In the genomic region with DNA sequence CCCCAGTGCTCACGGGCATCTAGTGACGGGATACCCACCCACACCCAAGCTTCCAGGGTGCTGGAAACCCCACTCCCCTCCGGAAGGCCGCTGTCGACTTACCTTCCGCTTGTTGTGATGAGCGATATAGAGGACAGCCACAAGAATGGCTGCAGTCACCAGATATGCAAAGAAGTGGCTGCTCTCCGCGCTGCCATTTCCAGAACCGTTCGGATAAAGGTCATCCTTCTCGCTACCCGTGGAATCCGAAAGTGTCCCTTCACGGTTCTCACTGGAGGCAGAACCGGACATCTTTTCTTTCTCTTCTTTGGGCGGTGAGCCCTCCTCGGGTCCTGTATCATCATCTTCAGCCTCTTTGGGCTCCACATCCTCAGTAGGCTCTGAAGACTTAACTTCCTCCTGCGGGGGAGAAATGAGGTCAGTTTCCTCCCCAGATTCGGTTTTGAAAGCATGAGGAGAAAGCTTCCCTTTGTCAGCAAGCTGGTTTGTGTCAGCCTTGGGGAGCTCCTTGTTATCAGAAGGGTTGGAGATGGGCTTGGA, we compare ENCODE assay signal across 8 cellular contexts. TPM values are rescaled to one million over a fixed set of nuclear protein-coding genes. Genes with fewer than 3 reads are reported as not detected.
DNase-seq lines count a peak whose midpoint lies in the region; ATAC-seq and TF ChIP-seq lines count a peak whose summit lies in the region.

No MANE protein-coding gene starts in this region.

- no peaks in the 10 kb centered on the region for H3K27me3 ChIP-seq in RWPE2 (ENCODE audit: insufficient read depth, poor library complexity, severe bottlenecking)

- peak overlapping the region; percentile 52 for H3K4me3 ChIP-seq in RWPE2 (ENCODE audit: severe bottlenecking)

- no peaks in the 10 kb centered on the region for H3K9me3 Mint-ChIP-seq in activated naive CD8-positive, alpha-beta T cell treated with anti-CD3 and anti-CD28 coated beads, Interleukin-2, amount 50 U/mL, for 24 hours

- DNase-seq in DMS53 (lab: John Stamatoyannopoulos, UW), result peak; percentile 52
- no peak for DNase-seq in DMS53 treated with DMSO at 0.1 percent for 48 hours (lab: John Stamatoyannopoulos, UW; ENCODE audit: unreplicated experiment)
- DNase-seq in RWPE2 (ENCODE audit: low spot score), result no peak
- DNase-seq in activated naive CD8-positive, alpha-beta T cell treated with anti-CD3 and anti-CD28 coated beads, Interleukin-2, amount 50 U/mL, for 24 hours, result peak; percentile 48
- DNase-seq in iris pigment epithelial cell (ENCODE audit: low read depth), result peak; percentile 61
- DNase-seq in stimulated activated CD8-positive, alpha-beta memory T cell treated with anti-CD3 and anti-CD28 coated beads, Interleukin-7, amount 100 ng/mL, for 24 hours (ENCODE audit: low read depth), result peak; percentile 21
- DNase-seq in SK-N-DZ (ENCODE audit: low spot score), result no peak

- peak overlapping the region; percentile 50 for H3K27ac ChIP-seq in RWPE2 (ENCODE audit: poor library complexity, severe bottlenecking)

- no peak for TF ChIP-seq CTCF in RWPE2 (IDR thresholded peaks at IDR 0.05; ENCODE audit: poor library complexity, severe bottlenecking)

- H3K9me3 ChIP-seq in RWPE2 (ENCODE audit: severe bottlenecking), result no peaks in the 10 kb centered on the region

- H3K27me3 Mint-ChIP-seq in activated naive CD8-positive, alpha-beta T cell treated with anti-CD3 and anti-CD28 coated beads, Interleukin-2, amount 50 U/mL, for 24 hours, result no peaks in the 10 kb centered on the region

- H3K27ac Mint-ChIP-seq in activated naive CD8-positive, alpha-beta T cell treated with anti-CD3 and anti-CD28 coated beads, Interleukin-2, amount 50 U/mL, for 24 hours, result peak overlapping the region; percentile 98

- H3K36me3 ChIP-seq in RWPE2 (ENCODE audit: low read depth), result peaks cover 54% of the 10 kb centered on the region

- ATAC-seq in HG02981 (IDR thresholded peaks at IDR 0.05; ENCODE audit: unreplicated experiment) (peak; percentile 33), RWPE2 (ENCODE audit: low read depth) (0 out of 3 replicates have a peak, but pooled peaks have one; percentile 2)
- ATAC-seq in activated naive CD8-positive, alpha-beta T cell treated with anti-CD3 and anti-CD28 coated beads, Interleukin-2, amount 50 U/mL, for 24 hours, result peak; percentile 30

- peaks cover 10% of the 10 kb centered on the region for H3K4me1 ChIP-seq in RWPE2 (ENCODE audit: insufficient read depth, poor library complexity, severe bottlenecking)

- H3K4me1 Mint-ChIP-seq in activated naive CD8-positive, alpha-beta T cell treated with anti-CD3 and anti-CD28 coated beads, Interleukin-2, amount 50 U/mL, for 24 hours, result peaks cover 54% of the 10 kb centered on the region

- peaks cover 60% of the 10 kb centered on the region for H3K36me3 Mint-ChIP-seq in activated naive CD8-positive, alpha-beta T cell treated with anti-CD3 and anti-CD28 coated beads, Interleukin-2, amount 50 U/mL, for 24 hours (ENCODE audit: low read depth)

- peak overlapping the region; percentile 92 for H3K4me3 Mint-ChIP-seq in activated naive CD8-positive, alpha-beta T cell treated with anti-CD3 and anti-CD28 coated beads, Interleukin-2, amount 50 U/mL, for 24 hours

RNA-seq across cellular contexts. Expression of gene TGOLN2, which starts 1.3 kb away (rescaled TPM):
- polyA plus RNA-seq in SK-N-DZ (2014; cell fraction: cytosol; rRNA removed), result 24.1 and 32.8 TPM in 2 replicates
- 16.1 and 26.4 TPM in 2 replicates for polyA plus RNA-seq in SK-N-DZ (2014; cell fraction: nucleus; rRNA removed)

RNA-seq across cellular contexts. Expression of gene RETSAT, which starts 27.9 kb away (rescaled TPM):
- 15.4 and 17.2 TPM in 2 replicates for polyA plus RNA-seq in SK-N-DZ (2014; cell fraction: cytosol; rRNA removed)
- polyA plus RNA-seq in SK-N-DZ (2014; cell fraction: nucleus; rRNA removed), result 23.6 and 31.7 TPM in 2 replicates

RNA-seq across cellular contexts. Expression of gene ELMOD3, which starts 28.1 kb away (rescaled TPM):
- 17.2 and 27.4 TPM in 2 replicates for polyA plus RNA-seq in SK-N-DZ (2014; cell fraction: cytosol; rRNA removed)
- 36.9 and 43.4 TPM in 2 replicates for polyA plus RNA-seq in SK-N-DZ (2014; cell fraction: nucleus; rRNA removed)

Comparison
In these comparisons a context has a peak if more than half of its experiments do, and no peak if none do; other contexts are left out.
1. DNase-seq: peak in DMS53 (single experiment), activated naive CD8-positive, alpha-beta T cell treated with anti-CD3 and anti-CD28 coated beads, Interleukin-2, amount 50 U/mL, for 24 hours (single experiment), iris pigment epithelial cell (single experiment) and stimulated activated CD8-positive, alpha-beta memory T cell treated with anti-CD3 and anti-CD28 coated beads, Interleukin-7, amount 100 ng/mL, for 24 hours (single experiment); none in DMS53 treated with DMSO at 0.1 percent for 48 hours (single experiment), RWPE2 (single experiment) and SK-N-DZ (single experiment).
2. Peak in every context shown above with its lines, with median percentiles within 50 percentile points of each other: ATAC-seq.